ENCODE assay signal across 11 cellular contexts in the genomic region with DNA sequence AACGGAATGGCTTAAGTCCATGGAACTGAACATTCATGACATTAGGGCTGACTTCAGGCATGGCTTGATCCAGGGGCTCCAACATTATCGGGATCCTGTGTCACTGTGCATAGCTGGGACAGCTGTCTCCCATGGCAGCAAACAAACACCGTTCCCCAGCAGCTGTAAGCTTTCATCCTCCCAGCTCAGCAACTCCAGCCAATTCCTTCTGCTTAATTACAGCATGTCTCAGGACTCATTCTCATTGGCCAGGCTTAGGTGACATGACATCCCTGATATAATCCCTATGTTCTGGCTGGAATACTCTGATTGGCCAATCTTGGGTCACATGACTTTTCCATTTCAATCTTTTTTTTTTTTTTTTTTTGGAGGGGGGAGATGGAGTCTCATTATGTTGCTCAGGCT. TPM values are rescaled to one million over a fixed set of nuclear protein-coding genes. Genes with fewer than 3 reads are reported as not detected.
A peak's percentile ranks its signal among the peaks of the same experiment; 100 is the strongest.
DNase-seq lines count a peak whose midpoint lies in the region; ATAC-seq and TF ChIP-seq lines count a peak whose summit lies in the region.
"Had no signal": no experiment of that assay in that cellular context is flagged by ENCODE, and none has a peak within 500 bp of the region (broad histone marks: within the 10 kb centered on the region; RNA-seq: fewer than 3 reads in every experiment).

No MANE protein-coding gene starts in this region.

- TF ChIP-seq CTCF in HEK293 (tag by site-specific recombination; IDR thresholded peaks at IDR 0.05) (no peak), OCI-LY7 (conservative IDR thresholded peaks at IDR 0.05; ENCODE audit: low read length) (no peak), fibroblast of villous mesenchyme (IDR thresholded peaks at IDR 0.05; ENCODE audit: insufficient read depth, low read depth, low read length) (no peak)

- H3K4me1 Mint-ChIP-seq in activated CD4-positive, alpha-beta memory T cell treated with anti-CD3 and anti-CD28 coated beads, Interleukin-2, amount 10 ng/mL, durations not matched to agents 7 days and 5 days: peaks cover 3% of the 10 kb centered on the region

- CTCF ChIA-PET in HEK293 (lab: Yijun Ruan, JAX): interaction anchor here (0.6 to 1.6 kb wide), 4 partner anchors 13 to 121 kb away, joined by 3 to 7 read pairs (median 4); no protein-coding TSS in a partner anchor
- CTCF ChIA-PET in OCI-LY7 (lab: Charles Lee; ENCODE audit: unreplicated experiment): no interaction called here
- CTCF ChIA-PET in activated CD4-positive, alpha-beta memory T cell treated with anti-CD3 and anti-CD28 coated beads, Interleukin-2, amount 10 ng/mL, durations not matched to agents 7 days and 5 days (lab: Charles Lee): interaction anchor here (0.7 to 5.2 kb wide), 5 partner anchors 31 to 123 kb away, joined by 3 to 31 read pairs (median 7); no protein-coding TSS in a partner anchor

- H3K4me3 ChIP-seq in HEK293 (ENCODE audit: low read depth, low read length): no peak overlapping the region
- H3K4me3 ChIP-seq in OCI-LY7 (ENCODE audit: low read depth, low read length, poor library complexity, severe bottlenecking): no peak overlapping the region
- H3K4me3 ChIP-seq in fibroblast of villous mesenchyme (ENCODE audit: low read depth, low read length): no peak overlapping the region
- H3K4me3 ChIP-seq: suprapubic skin had no signal

- H3K27me3 Mint-ChIP-seq in activated CD4-positive, alpha-beta memory T cell treated with anti-CD3 and anti-CD28 coated beads, Interleukin-2, amount 10 ng/mL, durations not matched to agents 7 days and 5 days: no peaks in the 10 kb centered on the region
- H3K27me3 Mint-ChIP-seq: activated CD8-positive, alpha-beta T cell treated with anti-CD3 and anti-CD28 coated beads for 36 hours; CD4-positive, CD25-positive, alpha-beta regulatory T cell had no signal

- intact Hi-C loops in OCI-LY7 (cut with micrococcal nuclease; ENCODE audit: unreplicated experiment): no loop called here

- no peaks in the 10 kb centered on the region for H3K79me2 ChIP-seq in OCI-LY7 (ENCODE audit: insufficient read depth, low read depth, low read length)

- BruUV-seq in OCI-LY7 (replicated peaks; lab: Mats Ljungman, UMichigan): no TSS peak

- ATAC-seq in HG02884 (IDR thresholded peaks at IDR 0.05; ENCODE audit: unreplicated experiment): no peak
- ATAC-seq: activated CD8-positive, alpha-beta T cell treated with anti-CD3 and anti-CD28 coated beads for 36 hours had no signal

- H3K9me3 ChIP-seq in HEK293 (ENCODE audit: control insufficient read depth, insufficient read depth, low read depth, low read length) (no peaks in the 10 kb centered on the region), OCI-LY7 (ENCODE audit: low read length) (no peaks in the 10 kb centered on the region)
- H3K9me3 ChIP-seq: suprapubic skin had no signal

- DNase-seq in A172 (ENCODE audit: low spot score) (peak; percentile 61), OCI-LY7 (ENCODE audit: low spot score) (no peak), fibroblast of villous mesenchyme (ENCODE audit: low read depth) (peak; percentile 74), AG20443 (ENCODE audit: low spot score) (no peak), putamen (ENCODE audit: low spot score) (no peak)
- no peak for DNase-seq in activated CD4-positive, alpha-beta memory T cell treated with anti-CD3 and anti-CD28 coated beads, Interleukin-2, amount 10 ng/mL, durations not matched to agents 7 days and 5 days
- DNase-seq: activated CD8-positive, alpha-beta T cell treated with anti-CD3 and anti-CD28 coated beads for 36 hours; CD4-positive, CD25-positive, alpha-beta regulatory T cell had no signal

- 0 out of 2 replicates have a peak overlapping the region, but pooled peaks have one; percentile 34 for H2AFZ ChIP-seq in OCI-LY7 (ENCODE audit: low read length)

- no peaks in the 10 kb centered on the region for H3K36me3 ChIP-seq in HEK293 (ENCODE audit: control insufficient read depth in 2 of 2, insufficient read depth in 1 of 2, low read length in 2 of 2)
- no peaks in the 10 kb centered on the region for H3K36me3 ChIP-seq in OCI-LY7 (ENCODE audit: insufficient read depth, low read length)
- H3K36me3 ChIP-seq: suprapubic skin had no signal

- no peak overlapping the region for H3K4me3 Mint-ChIP-seq in activated CD4-positive, alpha-beta memory T cell treated with anti-CD3 and anti-CD28 coated beads, Interleukin-2, amount 10 ng/mL, durations not matched to agents 7 days and 5 days
- H3K4me3 Mint-ChIP-seq: activated CD8-positive, alpha-beta T cell treated with anti-CD3 and anti-CD28 coated beads for 36 hours; CD4-positive, CD25-positive, alpha-beta regulatory T cell had no signal

- H3K36me3 Mint-ChIP-seq in activated CD4-positive, alpha-beta memory T cell treated with anti-CD3 and anti-CD28 coated beads, Interleukin-2, amount 10 ng/mL, durations not matched to agents 7 days and 5 days (ENCODE audit: low read depth): no peaks in the 10 kb centered on the region
- H3K36me3 Mint-ChIP-seq: CD4-positive, CD25-positive, alpha-beta regulatory T cell had no signal

- H3K27ac Mint-ChIP-seq in activated CD4-positive, alpha-beta memory T cell treated with anti-CD3 and anti-CD28 coated beads, Interleukin-2, amount 10 ng/mL, durations not matched to agents 7 days and 5 days: no peak overlapping the region
- H3K27ac Mint-ChIP-seq: activated CD8-positive, alpha-beta T cell treated with anti-CD3 and anti-CD28 coated beads for 36 hours; CD4-positive, CD25-positive, alpha-beta regulatory T cell had no signal

- H3K9me2 ChIP-seq in OCI-LY7 (ENCODE audit: insufficient read depth, low read length): no peaks in the 10 kb centered on the region

- no peaks in the 10 kb centered on the region for H3K9me3 Mint-ChIP-seq in activated CD4-positive, alpha-beta memory T cell treated with anti-CD3 and anti-CD28 coated beads, Interleukin-2, amount 10 ng/mL, durations not matched to agents 7 days and 5 days
- H3K9me3 Mint-ChIP-seq: activated CD8-positive, alpha-beta T cell treated with anti-CD3 and anti-CD28 coated beads for 36 hours had no signal

- H3K27ac ChIP-seq in HEK293 (ENCODE audit: extremely low read depth, low read depth, low read length): no peak overlapping the region
- no peak overlapping the region for H3K27ac ChIP-seq in OCI-LY7 (ENCODE audit: low read depth, low read length, poor library complexity, severe bottlenecking)
- H3K27ac ChIP-seq: suprapubic skin had no signal

- no peaks in the 10 kb centered on the region for H3K4me1 ChIP-seq in HEK293 (ENCODE audit: control insufficient read depth, insufficient read depth, low read length)
- peaks cover 29% of the 10 kb centered on the region for H3K4me1 ChIP-seq in OCI-LY7 (ENCODE audit: insufficient read depth, low read length, poor library complexity, severe bottlenecking)

- no peaks in the 10 kb centered on the region for H4K20me1 ChIP-seq in OCI-LY7 (ENCODE audit: insufficient read depth, low read length)

- H3K4me2 ChIP-seq in OCI-LY7 (ENCODE audit: low read length): no peak overlapping the region

- POLR2A ChIA-PET in HEK293 (lab: Yijun Ruan, JAX) (interaction anchor here (0.7 to 1.1 kb wide), 2 partner anchors 122 kb away, joined by 4 to 7 read pairs; no protein-coding TSS in a partner anchor), OCI-LY7 (lab: Charles Lee) (interaction anchor here (0.7 kb wide), 1 partner anchor 108 kb away, joined by 3 read pairs; no protein-coding TSS in a partner anchor)
- POLR2A ChIA-PET in activated CD4-positive, alpha-beta memory T cell treated with anti-CD3 and anti-CD28 coated beads, Interleukin-2, amount 10 ng/mL, durations not matched to agents 7 days and 5 days (lab: Charles Lee): no interaction called here

TF ChIP-seq in HEK293, 187 proteins besides CTCF, POLR2A, EP300 and RAD21 (continues in another document):
- TF ChIP-seq, protein P1, sequence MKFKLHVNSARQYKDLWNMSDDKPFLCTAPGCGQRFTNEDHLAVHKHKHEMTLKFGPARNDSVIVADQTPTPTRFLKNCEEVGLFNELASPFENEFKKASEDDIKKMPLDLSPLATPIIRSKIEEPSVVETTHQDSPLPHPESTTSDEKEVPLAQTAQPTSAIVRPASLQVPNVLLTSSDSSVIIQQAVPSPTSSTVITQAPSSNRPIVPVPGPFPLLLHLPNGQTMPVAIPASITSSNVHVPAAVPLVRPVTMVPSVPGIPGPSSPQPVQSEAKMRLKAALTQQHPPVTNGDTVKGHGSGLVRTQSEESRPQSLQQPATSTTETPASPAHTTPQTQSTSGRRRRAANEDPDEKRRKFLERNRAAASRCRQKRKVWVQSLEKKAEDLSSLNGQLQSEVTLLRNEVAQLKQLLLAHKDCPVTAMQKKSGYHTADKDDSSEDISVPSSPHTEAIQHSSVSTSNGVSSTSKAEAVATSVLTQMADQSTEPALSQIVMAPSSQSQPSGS (tag by site-specific recombination; IDR thresholded peaks at IDR 0.05; ENCODE audit: low read depth): 0 out of 2 replicates have a peak, but pooled peaks have one; percentile 37
- no peak for TF ChIP-seq ZNF76 (tag by site-specific recombination; IDR thresholded peaks at IDR 0.05; ENCODE audit: borderline replicate concordance, low read depth)
- TF ChIP-seq YY1 (tag by site-specific recombination; IDR thresholded peaks at IDR 0.05): no peak

RNA-seq across cellular contexts. Expression of a gene that starts 10.9 kb away (rescaled TPM):
- total RNA-seq in A172 (2014; rRNA removed; shearing (Covaris generic)): 521 and 529 TPM in 2 replicates
- total RNA-seq in OCI-LY7 (2014; rRNA removed; shearing (Covaris generic)): 424 and 448 TPM in 2 replicates
- total RNA-seq in OCI-LY7 (2022) (376 and 463 TPM in 2 replicates), fibroblast of villous mesenchyme (289 and 301 TPM in 2 replicates)
- total RNA-seq in activated CD4-positive, alpha-beta memory T cell treated with anti-CD3 and anti-CD28 coated beads, Interleukin-2, amount 10 ng/mL, durations not matched to agents 7 days and 5 days: 100 to 1,000 TPM; 712 to 724 TPM

RNA-seq across cellular contexts. Expression of a gene that starts 21.0 kb away (rescaled TPM):
- total RNA-seq in A172 (2014; rRNA removed; shearing (Covaris generic)): 97.7 and 98.4 TPM in 2 replicates
- total RNA-seq in OCI-LY7 (2014; rRNA removed; shearing (Covaris generic)): 12.9 and 13.4 TPM in 2 replicates
- total RNA-seq in OCI-LY7 (2022): 10.1 and 14.3 TPM in 2 replicates
- 80.7 and 87.3 TPM in 2 replicates for total RNA-seq in fibroblast of villous mesenchyme
- total RNA-seq in activated CD4-positive, alpha-beta memory T cell treated with anti-CD3 and anti-CD28 coated beads, Interleukin-2, amount 10 ng/mL, durations not matched to agents 7 days and 5 days: under 1 TPM; 0.63 to 0.78 TPM

RNA-seq across cellular contexts. Expression of a gene that starts 44.1 kb away (rescaled TPM):
- 2.3 and 2.4 TPM in 2 replicates for total RNA-seq in A172 (2014; rRNA removed; shearing (Covaris generic))
- total RNA-seq in OCI-LY7 (2014; rRNA removed; shearing (Covaris generic)): 1.6 and 1.7 TPM in 2 replicates
- 1.1 and 1.2 TPM in 2 replicates for total RNA-seq in OCI-LY7 (2022)
- 0.32 and 1.7 TPM in 2 replicates for total RNA-seq in fibroblast of villous mesenchyme
- 1 to 10 TPM; 1.3 to 1.4 TPM for total RNA-seq in activated CD4-positive, alpha-beta memory T cell treated with anti-CD3 and anti-CD28 coated beads, Interleukin-2, amount 10 ng/mL, durations not matched to agents 7 days and 5 days

Comparison
In these comparisons a context has a peak if more than half of its experiments do, and no peak if none do; other contexts are left out.
1. DNase-seq: peak in A172 (single experiment) and fibroblast of villous mesenchyme (single experiment); none in OCI-LY7 (single experiment), AG20443 (single experiment), putamen (single experiment) and activated CD4-positive, alpha-beta memory T cell treated with anti-CD3 and anti-CD28 coated beads, Interleukin-2, amount 10 ng/mL, durations not matched to agents 7 days and 5 days (single experiment).
2. RNA of a gene that starts 21.0 kb away (total RNA-seq): 97.7 to 98.4 TPM in A172, 80.7 to 87.3 TPM in fibroblast of villous mesenchyme and 10.1 to 14.3 TPM in OCI-LY7; 0.63 to 0.78 TPM in activated CD4-positive, alpha-beta memory T cell treated with anti-CD3 and anti-CD28 coated beads, Interleukin-2, amount 10 ng/mL, durations not matched to agents 7 days and 5 days; every median in the first group is over 4 times any median in the second.